Comparison of ENCODE assay signal across 8 cellular contexts in the genomic region with DNA sequence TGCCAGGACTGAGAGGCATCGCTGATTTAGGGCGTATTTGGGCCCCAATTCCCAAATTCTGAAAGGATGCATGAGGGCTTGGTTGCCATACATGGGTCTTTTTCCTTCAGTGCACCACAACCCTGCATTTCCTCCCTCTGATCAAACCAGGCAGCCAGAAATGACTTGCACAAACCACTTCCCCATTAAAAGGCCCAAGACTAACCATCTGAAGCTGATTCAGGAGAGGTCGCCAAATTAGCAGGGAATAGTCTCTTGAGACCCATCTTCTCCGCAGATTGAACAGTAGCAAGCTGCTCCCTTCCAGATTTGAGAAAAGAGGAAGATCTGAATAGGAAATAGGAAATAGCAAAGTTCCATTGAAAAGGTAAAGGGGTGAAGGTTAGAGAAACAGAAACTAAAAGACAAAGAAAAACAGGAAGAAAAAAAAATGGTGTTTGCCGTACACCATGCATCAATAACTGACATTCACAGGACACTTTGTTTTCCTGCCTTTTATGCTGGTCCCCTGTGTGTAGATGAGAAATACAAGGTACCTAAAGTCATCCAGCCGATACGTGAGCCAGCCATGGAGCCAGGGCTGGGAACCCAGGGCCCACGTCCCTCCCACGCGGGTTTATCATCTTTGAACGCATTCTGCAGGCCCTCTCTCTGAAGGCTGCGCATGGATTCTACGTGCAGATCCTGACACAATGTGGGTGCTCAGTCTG.
DNase-seq lines count a peak whose midpoint lies in the region; ATAC-seq and TF ChIP-seq lines count a peak whose summit lies in the region.

No MANE protein-coding gene starts in this region.

- no peaks in the 10 kb centered on the region for H3K9me3 ChIP-seq in colonic mucosa
- H3K9me3 ChIP-seq in uterus, result no peaks in the 10 kb centered on the region

- in situ Hi-C loops in KBM-7 (cut with MboI; ENCODE audit: low pct_unique_long_range_greater_than_20kb, low sequenced_read_pairs), result no loop called here

- ATAC-seq in GM21360 (IDR thresholded peaks at IDR 0.05; ENCODE audit: unreplicated experiment), result peak; percentile 81

- DNase-seq in DMS 273 (lab: John Stamatoyannopoulos, UW; ENCODE audit: unreplicated experiment) (peak; percentile 57), KBM-7 (peak; percentile 71), colonic mucosa (no peak), uterus (no peak)
- no peak for DNase-seq in stimulated activated CD4-positive, alpha-beta T cell treated with anti-CD3 and anti-CD28 coated beads, Interleukin-12 subunit alpha, Interleukin-12 subunit beta, amount 100 ng/mL, for 4 hours
- DNase-seq in stimulated activated CD4-positive, alpha-beta T cell treated with anti-CD3 and anti-CD28 coated beads, Interleukin-4, amount 100 ng/mL, for 4 hours, result no peak
- no peak for DNase-seq in stimulated activated CD4-positive, alpha-beta T cell treated with anti-CD3 and anti-CD28 coated beads, Interleukin-4, amount 100 ng/mL, for 1 hour

- no peak overlapping the region for H3K4me3 ChIP-seq in colonic mucosa
- H3K4me3 ChIP-seq in uterus, result no peak overlapping the region

- intact Hi-C loops in colonic mucosa (cut with DNase I), result no loop called here
- intact Hi-C loops in uterus (cut with DNase I; ENCODE audit: low total_unique reads), result no loop called here

- no peak overlapping the region for H3K9ac ChIP-seq in colonic mucosa (ENCODE audit: low read depth in 2 of 2, low read length in 2 of 2)

- TF ChIP-seq CTCF in colonic mucosa (IDR thresholded peaks at IDR 0.05) (no peak), uterus (IDR thresholded peaks at IDR 0.05) (no peak)

- H3K36me3 ChIP-seq in colonic mucosa (no peaks in the 10 kb centered on the region), uterus (no peaks in the 10 kb centered on the region)

- H3K4me1 ChIP-seq in colonic mucosa (no peaks in the 10 kb centered on the region), uterus (peaks cover 0 to 3% of the 10 kb centered on the region in 2 donors)

- no peak for TF ChIP-seq POLR2A in uterus (IDR thresholded peaks at IDR 0.05)

- H3K27me3 ChIP-seq in colonic mucosa (no peaks in the 10 kb centered on the region), uterus (no peaks in the 10 kb centered on the region)

- H3K27ac ChIP-seq in colonic mucosa (peak overlapping the region; percentile 12), uterus (peak overlapping the region; percentile 57 to 71)

Comparison
In these comparisons a context has a peak if more than half of its experiments do, and no peak if none do; other contexts are left out.
1. DNase-seq: peak in DMS 273 (single experiment) and KBM-7 (single experiment); none in colonic mucosa (single experiment), uterus (0 of 2), stimulated activated CD4-positive, alpha-beta T cell treated with anti-CD3 and anti-CD28 coated beads, Interleukin-12 subunit alpha, Interleukin-12 subunit beta, amount 100 ng/mL, for 4 hours (single experiment), stimulated activated CD4-positive, alpha-beta T cell treated with anti-CD3 and anti-CD28 coated beads, Interleukin-4, amount 100 ng/mL, for 4 hours (0 of 2) and stimulated activated CD4-positive, alpha-beta T cell treated with anti-CD3 and anti-CD28 coated beads, Interleukin-4, amount 100 ng/mL, for 1 hour (single experiment).